Comparison of ENCODE assay signal across 25 cellular contexts in genomic region chr5:65832152-65832551, GRCh38.
"Had no signal": no experiment of that assay in that cellular context is flagged by ENCODE, and none has a peak within 500 bp of the region (broad histone marks: within the 10 kb centered on the region; RNA-seq: fewer than 3 reads in every experiment).

No MANE protein-coding gene starts in this region.

- H3K27ac ChIP-seq: epithelial cell of prostate, ovary, psoas muscle, skin epidermis, spleen, tibial artery had no signal

- H3K27ac Mint-ChIP-seq: memory B cell; natural killer cell; stimulated activated memory B cell treated with anti-CD40 and anti-IgM and Interleukin-4, amounts not matched to agents 10 μg/mL and 1 μg/mL and 100 μg/mL, for 72 hours; type B pancreatic cell had no signal

- H3K36me3 Mint-ChIP-seq: natural killer cell; stimulated activated memory B cell treated with anti-CD40 and anti-IgM and Interleukin-4, amounts not matched to agents 10 μg/mL and 1 μg/mL and 100 μg/mL, for 72 hours; type B pancreatic cell had no signal

- H3K9me3 ChIP-seq: gastrocnemius medialis, ovary, psoas muscle, spleen, tibial artery had no signal

- ATAC-seq: esophagus mucosa; left lobe of liver; natural killer cell; stimulated activated memory B cell treated with anti-CD40 and anti-IgM and Interleukin-4, amounts not matched to agents 10 μg/mL and 1 μg/mL and 100 μg/mL, for 72 hours; stimulated activated naive CD8-positive, alpha-beta T cell treated with anti-CD3 and anti-CD28 coated beads, Interleukin-15, Interleukin-2, amounts not matched to agents 100 U/mL and 50 U/mL, for 24 hours had no signal

- DNase-seq: effector CD8-positive, alpha-beta T cell; endodermal cell; foreskin fibroblast; gastrocnemius medialis; head of caudate nucleus; natural killer cell; occipital lobe; ovary; posterior cingulate gyrus; psoas muscle; right cardiac atrium; spleen; stimulated activated CD4-positive, alpha-beta T cell treated with anti-CD3 and anti-CD28 coated beads, Interleukin-4, amount 100 ng/mL, for 4 hours; stimulated activated naive CD8-positive, alpha-beta T cell treated with anti-CD3 and anti-CD28 coated beads, Interleukin-15, Interleukin-2, amounts not matched to agents 100 U/mL and 50 U/mL, for 24 hours; tibial artery had no signal

- H3K27me3 Mint-ChIP-seq: memory B cell; stimulated activated memory B cell treated with anti-CD40 and anti-IgM and Interleukin-4, amounts not matched to agents 10 μg/mL and 1 μg/mL and 100 μg/mL, for 72 hours; type B pancreatic cell had no signal

- FAIRE-seq: colon, urothelium cell line had no signal

- H3K36me3 ChIP-seq: gastrocnemius medialis, ovary, spleen, tibial artery had no signal

- H3K4me3 ChIP-seq: gastrocnemius medialis, lung, ovary, psoas muscle, skin epidermis, spleen, tibial artery had no signal

- H3K4me1 ChIP-seq: psoas muscle, spleen had no signal

- H3K4me3 Mint-ChIP-seq: endodermal cell; memory B cell; natural killer cell; stimulated activated memory B cell treated with anti-CD40 and anti-IgM and Interleukin-4, amounts not matched to agents 10 μg/mL and 1 μg/mL and 100 μg/mL, for 72 hours; type B pancreatic cell had no signal

- H3K27me3 ChIP-seq: gastrocnemius medialis, ovary, spleen, tibial artery had no signal

- H3K4me1 Mint-ChIP-seq: memory B cell; natural killer cell; stimulated activated memory B cell treated with anti-CD40 and anti-IgM and Interleukin-4, amounts not matched to agents 10 μg/mL and 1 μg/mL and 100 μg/mL, for 72 hours had no signal
